Comparison of ENCODE assay signal across 20 cellular contexts in the genomic region with DNA sequence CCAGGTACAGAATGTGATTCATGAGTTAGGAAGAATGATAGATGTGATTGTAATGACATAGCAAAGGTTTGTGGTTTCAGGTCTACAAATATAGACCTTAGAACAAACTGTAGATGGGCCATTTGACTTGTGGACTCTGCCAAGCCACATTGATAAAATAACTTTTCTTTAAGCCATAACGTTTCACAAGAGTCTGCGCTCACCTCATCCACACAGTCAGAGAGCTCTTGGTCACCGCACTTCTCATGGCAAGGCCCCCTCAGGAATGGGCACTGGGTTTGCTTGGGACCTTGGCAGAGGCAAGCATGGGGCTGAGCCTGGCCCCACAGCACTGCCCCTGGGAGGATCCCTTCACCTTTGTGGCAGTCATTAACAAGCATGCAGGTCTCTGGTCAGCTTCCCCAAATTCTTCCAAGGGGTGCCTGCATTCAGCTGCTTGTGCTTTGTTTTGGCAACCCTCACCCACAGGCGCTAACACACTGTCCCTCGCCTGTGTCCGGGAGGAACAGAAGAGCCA. TPM values are rescaled to one million over a fixed set of nuclear protein-coding genes. Genes with fewer than 3 reads are reported as not detected.
DNase-seq lines count a peak whose midpoint lies in the region; ATAC-seq and TF ChIP-seq lines count a peak whose summit lies in the region.
"Had no signal": no experiment of that assay in that cellular context is flagged by ENCODE, and none has a peak within 500 bp of the region (broad histone marks: within the 10 kb centered on the region; RNA-seq: fewer than 3 reads in every experiment).

No MANE protein-coding gene starts in this region.

- H2AK5ac ChIP-seq in neuronal stem cell (ENCODE audit: low read depth, low read length), result no peak overlapping the region

- CTCF ChIA-PET in AG04450 (lab: Charles Lee) (interaction anchor here (0.6 to 1.5 kb wide), 3 partner anchors 15 to 108 kb away, joined by 3 to 5 read pairs (median 4); no protein-coding TSS in a partner anchor), PC-3 (lab: Charles Lee) (interaction anchor here (0.8 kb wide), 1 partner anchor 15 kb away, joined by 4 read pairs; no protein-coding TSS in a partner anchor)

- H3K4me2 ChIP-seq in PC-3 (ENCODE audit: low read length) (peak overlapping the region; percentile 53), neuronal stem cell (ENCODE audit: insufficient read depth, low read length, poor library complexity, severe bottlenecking) (no peak overlapping the region)

- H3K4me1 ChIP-seq in PC-3 (ENCODE audit: insufficient read depth, low read length) (peaks cover 31% of the 10 kb centered on the region), neuronal stem cell (ENCODE audit: control insufficient read depth in 2 of 2, insufficient read depth in 1 of 2, low read depth in 1 of 2, low read length in 2 of 2) (peaks cover 0 to 10% of the 10 kb centered on the region in 2 donors)
- H3K4me1 ChIP-seq: upper lobe of right lung had no signal

- peaks cover 4% of the 10 kb centered on the region for H3F3A ChIP-seq in PC-3 (ENCODE audit: low read length, unreplicated experiment)

- H4K20me1 ChIP-seq in PC-3 (ENCODE audit: low read length), result no peaks in the 10 kb centered on the region

- WGBS in neuronal stem cell (ENCODE audit: extremely low coverage in 2 of 2, insufficient read length in 2 of 2, insufficient replicate concordance in 1 of 2), 2 donors, result no CpG with 5 or more reads among the region's 6 CpGs

- H2BK5ac ChIP-seq in neuronal stem cell (ENCODE audit: low read length), result no peak overlapping the region

- peaks cover 0 to 4% (median 0%) of the 10 kb centered on the region in 3 donors for H3K27me3 Mint-ChIP-seq in immature natural killer cell (ENCODE audit: low read depth in 3 of 3)
- H3K27me3 Mint-ChIP-seq: activated CD4-positive, alpha-beta memory T cell treated with anti-CD3 and anti-CD28 coated beads for 36 hours; IgD-negative memory B cell had no signal

- no peak for TF ChIP-seq POLR2A in GM18505 (IDR thresholded peaks at IDR 0.05; ENCODE audit: borderline replicate concordance, extremely low read depth, insufficient read depth, insufficient read length)

- no peak overlapping the region for H2BK15ac ChIP-seq in neuronal stem cell (ENCODE audit: low read length)

- no peaks in the 10 kb centered on the region for H3K27me3 ChIP-seq in AG04450 (ENCODE audit: control insufficient read depth, insufficient read depth, low read length)
- H3K27me3 ChIP-seq in PC-3 (ENCODE audit: low read length), result no peaks in the 10 kb centered on the region
- no peaks in the 10 kb centered on the region for H3K27me3 ChIP-seq in dorsolateral prefrontal cortex
- H3K27me3 ChIP-seq in neuronal stem cell (ENCODE audit: control insufficient read depth in 3 of 3, insufficient read depth in 3 of 3, low read depth in 1 of 3, low read length in 3 of 3), result no peaks in the 10 kb centered on the region
- H3K27me3 ChIP-seq: upper lobe of right lung had no signal

- no peak overlapping the region for H2BK12ac ChIP-seq in neuronal stem cell (ENCODE audit: low read length)

- no peak overlapping the region for H3K4ac ChIP-seq in neuronal stem cell (ENCODE audit: low read length)

- no peaks in the 10 kb centered on the region for H3K79me2 ChIP-seq in PC-3 (ENCODE audit: low read length)

- TF ChIP-seq CTCF in AG04450 (IDR thresholded peaks at IDR 0.05; ENCODE audit: low read depth, low read length), result no peak
- TF ChIP-seq CTCF in PC-3 (conservative IDR thresholded peaks at IDR 0.05; ENCODE audit: low read depth, low read length), result no peak
- no peak for TF ChIP-seq CTCF in dorsolateral prefrontal cortex (IDR thresholded peaks at IDR 0.05 in 54 of 56, conservative IDR thresholded peaks at IDR 0.05 in 2 of 56; ENCODE audit: low read depth in 1 of 56, partially characterized antibody in 56 of 56)

- H3K9ac ChIP-seq in PC-3 (ENCODE audit: low read length) (peak overlapping the region; percentile 33), neuronal stem cell (ENCODE audit: low read depth, low read length, poor library complexity) (no peak overlapping the region)

- intact Hi-C loops in PC-3 (cut with micrococcal nuclease), result loop anchor here (1.0 to 2.0 kb wide), 2 partner anchors 50 to 108 kb away; no protein-coding TSS in a partner anchor
- intact Hi-C loops in dorsolateral prefrontal cortex (cut with DNase I), result no loop called here

- H3K36me3 ChIP-seq in PC-3 (ENCODE audit: low read depth, low read length) (no peaks in the 10 kb centered on the region; the same call in 1 of the 2 replicates), neuronal stem cell (replicated peaks in 1 of 2; ENCODE audit: control insufficient read depth in 2 of 2, insufficient read depth in 2 of 2, low read length in 2 of 2) (peaks cover 20 to 86% of the 10 kb centered on the region in 2 donors)

- H3K27ac ChIP-seq in AG04450 (ENCODE audit: low read depth, low read length) (peak overlapping the region; percentile 43), PC-3 (ENCODE audit: low read length) (peak overlapping the region; percentile 88), dorsolateral prefrontal cortex (peak overlapping the region in 32 of 59 donors; percentile 7 to 68 (median 38)), neuronal stem cell (replicated peaks; ENCODE audit: low read length) (no peak overlapping the region)
- H3K27ac ChIP-seq: upper lobe of right lung, VCaP had no signal

- H3K23ac ChIP-seq in neuronal stem cell (ENCODE audit: low read depth, low read length, poor library complexity), result no peak overlapping the region

- H3K18ac ChIP-seq in neuronal stem cell (ENCODE audit: low read length), result no peak overlapping the region

- no peak overlapping the region for H2BK120ac ChIP-seq in neuronal stem cell (ENCODE audit: low read depth, low read length)

- H4K8ac ChIP-seq in neuronal stem cell (ENCODE audit: low read depth, low read length), result peak overlapping the region; percentile 48

- no peak overlapping the region for H3K4me3 Mint-ChIP-seq in immature natural killer cell
- H3K4me3 Mint-ChIP-seq: activated CD4-positive, alpha-beta memory T cell treated with anti-CD3 and anti-CD28 coated beads for 36 hours; activated T-cell treated with anti-CD3 and anti-CD28 coated beads, Interleukin-2, amount 50 U/mL, for 4 hours; IgD-negative memory B cell had no signal

- POLR2A ChIA-PET in AG04450 (lab: Yijun Ruan, JAX) (interaction anchor here (0.5 kb wide), 1 partner anchor 10 kb away, joined by 4 read pairs; no protein-coding TSS in a partner anchor), PC-3 (lab: Charles Lee; ENCODE audit: unreplicated experiment) (interaction anchor here (0.6 kb wide), 2 partner anchors 10 to 16 kb away, joined by 3 to 5 read pairs; no protein-coding TSS in a partner anchor)

- H3K9me2 ChIP-seq in PC-3 (replicated peaks; ENCODE audit: low read length), result no peaks in the 10 kb centered on the region

- H3K9me3 ChIP-seq in AG04450 (ENCODE audit: control insufficient read depth, insufficient read depth, low read length) (no peaks in the 10 kb centered on the region), PC-3 (ENCODE audit: low read length) (no peaks in the 10 kb centered on the region), neuronal stem cell (replicated peaks in 1 of 2; ENCODE audit: control insufficient read depth in 2 of 2, insufficient read depth in 1 of 2, low read depth in 1 of 2, low read length in 2 of 2) (no peaks in the 10 kb centered on the region)
- H3K9me3 ChIP-seq: upper lobe of right lung had no signal

- H3K4me3 ChIP-seq in AG04450 (ENCODE audit: low read depth, low read length) (no peak overlapping the region), PC-3 (ENCODE audit: low read length) (no peak overlapping the region), dorsolateral prefrontal cortex (no peak overlapping the region), neuronal stem cell (ENCODE audit: low read length in 2 of 2) (no peak overlapping the region)
- H3K4me3 ChIP-seq: upper lobe of right lung had no signal

- H3K36me3 Mint-ChIP-seq in immature natural killer cell, result no peaks in the 10 kb centered on the region
- H3K36me3 Mint-ChIP-seq: activated CD4-positive, alpha-beta memory T cell treated with anti-CD3 and anti-CD28 coated beads for 36 hours; activated naive CD4-positive, alpha-beta T cell treated with anti-CD3 and anti-CD28 coated beads, Interleukin-2, amount 50 U/mL, for 72 hours; IgD-negative memory B cell had no signal

- H3K27ac Mint-ChIP-seq in immature natural killer cell, result no peak overlapping the region
- H3K27ac Mint-ChIP-seq: activated CD4-positive, alpha-beta memory T cell treated with anti-CD3 and anti-CD28 coated beads for 36 hours; IgD-negative memory B cell had no signal

- no peak overlapping the region for H2AFZ ChIP-seq in PC-3 (ENCODE audit: low read length)
- H2AFZ ChIP-seq in neuronal stem cell (ENCODE audit: low read length), result no peak overlapping the region

- no peaks in the 10 kb centered on the region for H3K79me1 ChIP-seq in neuronal stem cell (ENCODE audit: low read depth, low read length)

- ATAC-seq in PC-3, result peak; percentile 89
- ATAC-seq in HG03039 (IDR thresholded peaks at IDR 0.05; ENCODE audit: unreplicated experiment), result no peak
- no peak for ATAC-seq in GM18505 (IDR thresholded peaks at IDR 0.05; ENCODE audit: unreplicated experiment)
- ATAC-seq: activated T-cell treated with anti-CD3 and anti-CD28 coated beads, Interleukin-2, amount 50 U/mL, for 4 hours; stimulated activated naive CD8-positive, alpha-beta T cell treated with anti-CD3 and anti-CD28 coated beads, Interleukin-15, Interleukin-2, amounts not matched to agents 100 U/mL and 50 U/mL, for 24 hours; upper lobe of right lung had no signal

- no peak overlapping the region for H4K91ac ChIP-seq in neuronal stem cell (ENCODE audit: low read depth, low read length, poor library complexity)

- H3K9me3 Mint-ChIP-seq in immature natural killer cell, result no peaks in the 10 kb centered on the region
- H3K9me3 Mint-ChIP-seq: activated CD4-positive, alpha-beta memory T cell treated with anti-CD3 and anti-CD28 coated beads for 36 hours; activated naive CD4-positive, alpha-beta T cell treated with anti-CD3 and anti-CD28 coated beads, Interleukin-2, amount 50 U/mL, for 72 hours; activated T-cell treated with anti-CD3 and anti-CD28 coated beads, Interleukin-2, amount 50 U/mL, for 4 hours; IgD-negative memory B cell had no signal

- BruUV-seq in PC-3 (replicated peaks; lab: Mats Ljungman, UMichigan), result no TSS peak

- H3K14ac ChIP-seq in neuronal stem cell (ENCODE audit: low read length), result no peak overlapping the region

- no peaks in the 10 kb centered on the region for H3K4me1 Mint-ChIP-seq in immature natural killer cell

- DNase-seq in AG04450 (ENCODE audit: low read depth, low spot score), result no peak
- DNase-seq in PC-3, result peak; percentile 92
- DNase-seq in dorsolateral prefrontal cortex, result no peak
- no peak for DNase-seq in neuronal stem cell (ENCODE audit: low spot score)
- DNase-seq in KG1 (lab: John Stamatoyannopoulos, UW), result no peak
- DNase-seq in immature natural killer cell, result no peak
- DNase-seq: activated CD4-positive, alpha-beta memory T cell treated with anti-CD3 and anti-CD28 coated beads for 36 hours; activated T-cell treated with anti-CD3 and anti-CD28 coated beads, Interleukin-2, amount 50 U/mL, for 4 hours; central memory CD4-positive, alpha-beta T cell; effector memory CD4-positive, alpha-beta T cell; NCI-H187; NK-92 treated with Interleukin-12 subunit alpha and Interleukin-12 subunit beta, amount 100 ng/mL, for 24 hours; SHP77 treated with DMSO at 0.1 percent for 48 hours; stimulated activated naive CD8-positive, alpha-beta T cell treated with anti-CD3 and anti-CD28 coated beads, Interleukin-15, Interleukin-2, amounts not matched to agents 100 U/mL and 50 U/mL, for 24 hours; upper lobe of right lung had no signal

RNA-seq across cellular contexts. Expression of gene ARMC9, which starts 14.0 kb away (rescaled TPM):
- 49.4 and 51.2 TPM in 2 replicates for polyA plus RNA-seq in AG04450 (2011; rRNA removed)
- 74.6 and 110 TPM in 2 replicates for polyA minus RNA-seq in AG04450 (2011; rRNA and poly(A)+ RNA removed)
- total RNA-seq in PC-3 (2014; rRNA removed), result 12.8 and 23.4 TPM in 2 replicates
- total RNA-seq in dorsolateral prefrontal cortex, result 10 to 100 TPM; 18.3 to 77.0 (median 52.4) TPM
- polyA plus RNA-seq in neuronal stem cell (2013, experiment 1 of 2), result 24.2 TPM
- 22.8 TPM for polyA plus RNA-seq in neuronal stem cell (2013, experiment 2 of 2)
- polyA plus RNA-seq in immature natural killer cell, result 1 to 10 TPM in 1 of 3 donors, under 1 TPM in 1, not detected in 1; 0.94 to 1.1 TPM
